2 cellular contexts compared by ENCODE assay signal in genomic region chr11:73170140-73170539, GRCh38.
TF ChIP-seq lines count a peak whose summit lies in the region.

No MANE protein-coding gene starts in this region.

TF ChIP-seq in HCT116, 20 proteins besides CTCF, POLR2A, EP300 and RAD21:
- no peak for TF ChIP-seq YY1 (IDR thresholded peaks at IDR 0.05; ENCODE audit: extremely low read depth, insufficient replicate concordance, low read depth, low read length)
- no peak for TF ChIP-seq ZNF274 (IDR thresholded peaks at IDR 0.05; ENCODE audit: low read depth, low read length)
- TF ChIP-seq SRF (IDR thresholded peaks at IDR 0.05; ENCODE audit: low read depth) = no peak
- no peak for TF ChIP-seq CBX3 (IDR thresholded peaks at IDR 0.05; ENCODE audit: low read depth)
- TF ChIP-seq TCF7L2 (IDR thresholded peaks at IDR 0.05; ENCODE audit: borderline replicate concordance, extremely low read depth, insufficient read depth, insufficient read length) = no peak
- no peak for TF ChIP-seq ZFX (IDR thresholded peaks at IDR 0.05)
- no peak for TF ChIP-seq CEBPB (IDR thresholded peaks at IDR 0.05; ENCODE audit: low read depth)
- TF ChIP-seq EGR1 (IDR thresholded peaks at IDR 0.05; ENCODE audit: low read depth) = no peak
- no peak for TF ChIP-seq EZH2phosphoT487 (IDR thresholded peaks at IDR 0.05; ENCODE audit: borderline replicate concordance)
- no peak for TF ChIP-seq SIN3A (IDR thresholded peaks at IDR 0.05; ENCODE audit: low read depth)
- no peak for TF ChIP-seq REST (IDR thresholded peaks at IDR 0.05; ENCODE audit: low read depth)
- TF ChIP-seq FOSL1 (IDR thresholded peaks at IDR 0.05; ENCODE audit: low read depth) = no peak
- no peak for TF ChIP-seq ELF1 (IDR thresholded peaks at IDR 0.05; ENCODE audit: borderline replicate concordance, low read depth)
- no peak for TF ChIP-seq JUND (IDR thresholded peaks at IDR 0.05)

TF ChIP-seq in GM12878, 131 proteins besides CTCF, POLR2A, EP300 and RAD21:
- no peak for TF ChIP-seq ZNF217 (IDR thresholded peaks at IDR 0.05)
- TF ChIP-seq STAT3 (IDR thresholded peaks at IDR 0.05; ENCODE audit: low read depth, low read length) = no peak
- TF ChIP-seq SUZ12 (IDR thresholded peaks at IDR 0.05; ENCODE audit: unreplicated experiment) = no peak
- TF ChIP-seq ZBTB4 (CRISPR knock-in tag; IDR thresholded peaks at IDR 0.05) = no peak
- TF ChIP-seq KDM1A (IDR thresholded peaks at IDR 0.05; ENCODE audit: borderline replicate concordance) = no peak
- no peak for TF ChIP-seq RB1 (IDR thresholded peaks at IDR 0.05; ENCODE audit: borderline replicate concordance)
- TF ChIP-seq, protein P1, sequence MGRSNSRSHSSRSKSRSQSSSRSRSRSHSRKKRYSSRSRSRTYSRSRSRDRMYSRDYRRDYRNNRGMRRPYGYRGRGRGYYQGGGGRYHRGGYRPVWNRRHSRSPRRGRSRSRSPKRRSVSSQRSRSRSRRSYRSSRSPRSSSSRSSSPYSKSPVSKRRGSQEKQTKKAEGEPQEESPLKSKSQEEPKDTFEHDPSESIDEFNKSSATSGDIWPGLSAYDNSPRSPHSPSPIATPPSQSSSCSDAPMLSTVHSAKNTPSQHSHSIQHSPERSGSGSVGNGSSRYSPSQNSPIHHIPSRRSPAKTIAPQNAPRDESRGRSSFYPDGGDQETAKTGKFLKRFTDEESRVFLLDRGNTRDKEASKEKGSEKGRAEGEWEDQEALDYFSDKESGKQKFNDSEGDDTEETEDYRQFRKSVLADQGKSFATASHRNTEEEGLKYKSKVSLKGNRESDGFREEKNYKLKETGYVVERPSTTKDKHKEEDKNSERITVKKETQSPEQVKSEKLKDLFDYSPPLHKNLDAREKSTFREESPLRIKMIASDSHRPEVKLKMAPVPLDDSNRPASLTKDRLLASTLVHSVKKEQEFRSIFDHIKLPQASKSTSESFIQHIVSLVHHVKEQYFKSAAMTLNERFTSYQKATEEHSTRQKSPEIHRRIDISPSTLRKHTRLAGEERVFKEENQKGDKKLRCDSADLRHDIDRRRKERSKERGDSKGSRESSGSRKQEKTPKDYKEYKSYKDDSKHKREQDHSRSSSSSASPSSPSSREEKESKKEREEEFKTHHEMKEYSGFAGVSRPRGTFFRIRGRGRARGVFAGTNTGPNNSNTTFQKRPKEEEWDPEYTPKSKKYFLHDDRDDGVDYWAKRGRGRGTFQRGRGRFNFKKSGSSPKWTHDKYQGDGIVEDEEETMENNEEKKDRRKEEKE (IDR thresholded peaks at IDR 0.05) = no peak
- no peak for TF ChIP-seq YBX1 (IDR thresholded peaks at IDR 0.05)
- TF ChIP-seq RCOR1 (conservative IDR thresholded peaks at IDR 0.05; ENCODE audit: low read depth, low read length) = no peak
- TF ChIP-seq, protein P2, sequence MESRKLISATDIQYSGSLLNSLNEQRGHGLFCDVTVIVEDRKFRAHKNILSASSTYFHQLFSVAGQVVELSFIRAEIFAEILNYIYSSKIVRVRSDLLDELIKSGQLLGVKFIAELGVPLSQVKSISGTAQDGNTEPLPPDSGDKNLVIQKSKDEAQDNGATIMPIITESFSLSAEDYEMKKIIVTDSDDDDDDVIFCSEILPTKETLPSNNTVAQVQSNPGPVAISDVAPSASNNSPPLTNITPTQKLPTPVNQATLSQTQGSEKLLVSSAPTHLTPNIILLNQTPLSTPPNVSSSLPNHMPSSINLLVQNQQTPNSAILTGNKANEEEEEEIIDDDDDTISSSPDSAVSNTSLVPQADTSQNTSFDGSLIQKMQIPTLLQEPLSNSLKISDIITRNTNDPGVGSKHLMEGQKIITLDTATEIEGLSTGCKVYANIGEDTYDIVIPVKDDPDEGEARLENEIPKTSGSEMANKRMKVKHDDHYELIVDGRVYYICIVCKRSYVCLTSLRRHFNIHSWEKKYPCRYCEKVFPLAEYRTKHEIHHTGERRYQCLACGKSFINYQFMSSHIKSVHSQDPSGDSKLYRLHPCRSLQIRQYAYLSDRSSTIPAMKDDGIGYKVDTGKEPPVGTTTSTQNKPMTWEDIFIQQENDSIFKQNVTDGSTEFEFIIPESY (IDR thresholded peaks at IDR 0.05) = no peak
- TF ChIP-seq BCL11A (IDR thresholded peaks at IDR 0.05; ENCODE audit: low read depth, low read length) = no peak
- TF ChIP-seq, protein P3, sequence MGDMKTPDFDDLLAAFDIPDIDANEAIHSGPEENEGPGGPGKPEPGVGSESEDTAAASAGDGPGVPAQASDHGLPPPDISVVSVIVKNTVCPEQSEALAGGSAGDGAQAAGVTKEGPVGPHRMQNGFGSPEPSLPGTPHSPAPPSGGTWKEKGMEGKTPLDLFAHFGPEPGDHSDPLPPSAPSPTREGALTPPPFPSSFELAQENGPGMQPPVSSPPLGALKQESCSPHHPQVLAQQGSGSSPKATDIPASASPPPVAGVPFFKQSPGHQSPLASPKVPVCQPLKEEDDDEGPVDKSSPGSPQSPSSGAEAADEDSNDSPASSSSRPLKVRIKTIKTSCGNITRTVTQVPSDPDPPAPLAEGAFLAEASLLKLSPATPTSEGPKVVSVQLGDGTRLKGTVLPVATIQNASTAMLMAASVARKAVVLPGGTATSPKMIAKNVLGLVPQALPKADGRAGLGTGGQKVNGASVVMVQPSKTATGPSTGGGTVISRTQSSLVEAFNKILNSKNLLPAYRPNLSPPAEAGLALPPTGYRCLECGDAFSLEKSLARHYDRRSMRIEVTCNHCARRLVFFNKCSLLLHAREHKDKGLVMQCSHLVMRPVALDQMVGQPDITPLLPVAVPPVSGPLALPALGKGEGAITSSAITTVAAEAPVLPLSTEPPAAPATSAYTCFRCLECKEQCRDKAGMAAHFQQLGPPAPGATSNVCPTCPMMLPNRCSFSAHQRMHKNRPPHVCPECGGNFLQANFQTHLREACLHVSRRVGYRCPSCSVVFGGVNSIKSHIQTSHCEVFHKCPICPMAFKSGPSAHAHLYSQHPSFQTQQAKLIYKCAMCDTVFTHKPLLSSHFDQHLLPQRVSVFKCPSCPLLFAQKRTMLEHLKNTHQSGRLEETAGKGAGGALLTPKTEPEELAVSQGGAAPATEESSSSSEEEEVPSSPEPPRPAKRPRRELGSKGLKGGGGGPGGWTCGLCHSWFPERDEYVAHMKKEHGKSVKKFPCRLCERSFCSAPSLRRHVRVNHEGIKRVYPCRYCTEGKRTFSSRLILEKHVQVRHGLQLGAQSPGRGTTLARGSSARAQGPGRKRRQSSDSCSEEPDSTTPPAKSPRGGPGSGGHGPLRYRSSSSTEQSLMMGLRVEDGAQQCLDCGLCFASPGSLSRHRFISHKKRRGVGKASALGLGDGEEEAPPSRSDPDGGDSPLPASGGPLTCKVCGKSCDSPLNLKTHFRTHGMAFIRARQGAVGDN (IDR thresholded peaks at IDR 0.05) = no peak
- TF ChIP-seq HCFC1 (IDR thresholded peaks at IDR 0.05; ENCODE audit: low read length) = no peak
- no peak for TF ChIP-seq IKZF1 (conservative IDR thresholded peaks at IDR 0.05)
- TF ChIP-seq TCF7 (IDR thresholded peaks at IDR 0.05; ENCODE audit: borderline replicate concordance) = no peak
- TF ChIP-seq ZNF274 (IDR thresholded peaks at IDR 0.05; ENCODE audit: insufficient read depth, insufficient read length) = no peak
TF ChIP-seq in GM12878: peak in this region for 0.
